ENCODE assay signal across 29 cellular contexts in genomic region chrX:38820751-38821150, GRCh38.
"Had no signal": no experiment of that assay in that cellular context is flagged by ENCODE, and none has a peak within 500 bp of the region (broad histone marks: within the 10 kb centered on the region; RNA-seq: fewer than 3 reads in every experiment).

No MANE protein-coding gene starts in this region.

- H3K27me3 Mint-ChIP-seq: activated CD4-positive, alpha-beta T cell treated with anti-CD3 and anti-CD28 coated beads, Interleukin-2, amount 10 ng/mL, durations not matched to agents 24 days and 14 days; activated CD8-positive, alpha-beta T cell treated with anti-CD3 and anti-CD28 coated beads for 36 hours; activated naive CD8-positive, alpha-beta T cell; activated naive CD8-positive, alpha-beta T cell treated with anti-CD3 and anti-CD28 coated beads, Interleukin-2, amount 50 U/mL, for 24 hours; brain had no signal

- H3K4me2 ChIP-seq: KMS-11 had no signal

- H3K36me3 Mint-ChIP-seq: activated naive CD8-positive, alpha-beta T cell; brain had no signal

- H3K4me3 Mint-ChIP-seq: activated CD4-positive, alpha-beta T cell treated with anti-CD3 and anti-CD28 coated beads, Interleukin-2, amount 10 ng/mL, durations not matched to agents 24 days and 14 days; activated CD8-positive, alpha-beta T cell treated with anti-CD3 and anti-CD28 coated beads for 36 hours; activated naive CD8-positive, alpha-beta T cell; activated naive CD8-positive, alpha-beta T cell treated with anti-CD3 and anti-CD28 coated beads, Interleukin-2, amount 50 U/mL, for 24 hours; activated T-cell treated with anti-CD3 and anti-CD28 coated beads, Interleukin-2, amount 50 U/mL, for 72 hours; brain had no signal

- H3K4me3 ChIP-seq: SJCRH30, SK-N-MC had no signal

- ATAC-seq: activated CD8-positive, alpha-beta T cell treated with anti-CD3 and anti-CD28 coated beads for 36 hours; activated naive CD8-positive, alpha-beta T cell treated with anti-CD3 and anti-CD28 coated beads, Interleukin-2, amount 50 U/mL, for 24 hours; activated T-cell treated with anti-CD3 and anti-CD28 coated beads, Interleukin-2, amount 50 U/mL, for 72 hours; Panc1 had no signal

- H3K27ac Mint-ChIP-seq: activated CD4-positive, alpha-beta T cell treated with anti-CD3 and anti-CD28 coated beads, Interleukin-2, amount 10 ng/mL, durations not matched to agents 24 days and 14 days; activated CD8-positive, alpha-beta T cell treated with anti-CD3 and anti-CD28 coated beads for 36 hours; activated naive CD8-positive, alpha-beta T cell; activated naive CD8-positive, alpha-beta T cell treated with anti-CD3 and anti-CD28 coated beads, Interleukin-2, amount 50 U/mL, for 24 hours; activated T-cell treated with anti-CD3 and anti-CD28 coated beads, Interleukin-2, amount 50 U/mL, for 72 hours; activated T-helper 2 cell treated with anti-CD3 and anti-CD28 coated beads, Interferon-gamma antibody, Interleukin-2, Interleukin-4, amounts not matched to agents 10 μg/mL and 5 μg/mL and 100 μg/mL, durations not matched to agents 14 hours and 24 hours and 36 hours; brain had no signal

- H3K9me3 Mint-ChIP-seq: activated CD8-positive, alpha-beta T cell treated with anti-CD3 and anti-CD28 coated beads for 36 hours; activated naive CD8-positive, alpha-beta T cell treated with anti-CD3 and anti-CD28 coated beads, Interleukin-2, amount 50 U/mL, for 24 hours; activated T-cell treated with anti-CD3 and anti-CD28 coated beads, Interleukin-2, amount 50 U/mL, for 72 hours; activated T-helper 2 cell treated with anti-CD3 and anti-CD28 coated beads, Interferon-gamma antibody, Interleukin-2, Interleukin-4, amounts not matched to agents 10 μg/mL and 5 μg/mL and 100 μg/mL, durations not matched to agents 14 hours and 24 hours and 36 hours had no signal

- H3K36me3 ChIP-seq: SJCRH30 had no signal

- H3K27me3 ChIP-seq: SJCRH30 had no signal

- H3K27ac ChIP-seq: KMS-11, SJCRH30, SK-N-MC had no signal

- DNase-seq: activated CD4-positive, alpha-beta T cell treated with anti-CD3 and anti-CD28 coated beads, Interleukin-2, amount 10 ng/mL, durations not matched to agents 24 days and 14 days; activated CD4-positive, alpha-beta T cell treated with anti-CD3 and anti-CD28 coated beads, Interleukin-2, amount 50 U/mL, for 4 hours; activated CD8-positive, alpha-beta T cell treated with anti-CD3 and anti-CD28 coated beads for 36 hours; activated gamma-delta T cell; activated naive CD4-positive, alpha-beta T cell treated with Interleukin-2 at 50 U/mL for 16 hours; activated naive CD8-positive, alpha-beta T cell treated with anti-CD3 and anti-CD28 coated beads, Interleukin-2, amount 50 U/mL, for 24 hours; activated T-cell treated with anti-CD3 and anti-CD28 coated beads, Interleukin-2, amount 50 U/mL, for 1 hour; activated T-cell treated with anti-CD3 and anti-CD28 coated beads, Interleukin-2, amount 50 U/mL, for 72 hours; anterior cingulate cortex; central memory CD4-positive, alpha-beta T cell; NCI-H1092 treated with DMSO at 0.1 percent for 48 hours; NCI-H1417; NCI-H146; NCI-H187; NCI-H2029 treated with DMSO at 0.1 percent for 48 hours; NCI-H2107; NCI-H2171; NCI-H510A; NCI-H526; NCI-H748 treated with DMSO at 0.1 percent for 48 hours; OCI-M1; SHP77; SJCRH30 had no signal

- H3K9me3 ChIP-seq: SJCRH30 had no signal

- H3K4me1 Mint-ChIP-seq: activated naive CD8-positive, alpha-beta T cell treated with anti-CD3 and anti-CD28 coated beads, Interleukin-2, amount 50 U/mL, for 24 hours had no signal

- H3K9ac ChIP-seq: KMS-11 had no signal
